ENCODE assay signal across 11 cellular contexts in the genomic region with DNA sequence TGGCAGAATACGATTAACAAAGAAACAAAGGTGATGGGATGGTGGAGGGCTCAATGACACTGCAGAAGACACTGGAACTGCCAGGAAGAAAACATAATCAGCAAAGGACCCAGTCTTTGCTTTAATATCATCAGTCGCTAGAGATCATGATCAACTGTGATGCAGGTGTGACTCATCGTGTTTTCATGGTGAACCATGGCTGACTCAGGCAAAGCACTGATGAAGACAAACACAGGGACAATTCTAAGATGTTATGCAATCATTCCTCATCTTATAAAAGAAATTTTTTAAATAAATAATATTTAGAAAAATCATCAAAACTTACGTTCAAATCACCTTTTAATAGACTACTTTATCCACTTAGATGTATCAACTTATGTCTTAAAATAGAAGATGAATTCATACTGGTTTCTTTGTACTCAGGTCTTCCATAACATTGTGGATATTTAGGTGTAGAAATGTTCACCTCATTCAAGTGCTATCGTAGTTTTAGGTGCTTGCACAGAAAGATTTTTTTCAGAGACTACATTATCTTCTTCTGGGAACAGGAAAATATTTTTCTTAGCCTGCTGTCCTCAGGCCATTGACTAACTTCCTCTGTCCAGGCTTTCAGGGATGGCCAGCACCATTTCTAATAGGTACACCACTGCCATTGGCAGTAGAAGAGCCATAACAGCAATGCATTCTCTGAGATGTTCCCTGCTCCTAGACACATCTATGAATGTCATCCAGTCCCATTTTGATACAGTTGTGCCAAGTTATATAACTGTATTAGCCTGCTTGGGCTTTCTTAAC.
DNase-seq lines count a peak whose midpoint lies in the region; ATAC-seq, FAIRE-seq and TF ChIP-seq lines count a peak whose summit lies in the region.
"Had no signal": no experiment of that assay in that cellular context is flagged by ENCODE, and none has a peak within 500 bp of the region (broad histone marks: within the 10 kb centered on the region; RNA-seq: fewer than 3 reads in every experiment).

No MANE protein-coding gene starts in this region.

- no peaks in the 10 kb centered on the region for H3K23me2 ChIP-seq in H1 (ENCODE audit: low read depth, low read length)

- intact Hi-C loops in PC-3 (cut with micrococcal nuclease) = loop anchor here (5.0 to 10.0 kb wide), 3 partner anchors 168 to 708 kb away; partner anchors contain the start of gene MEF2C

- H2AK5ac ChIP-seq in H1 (ENCODE audit: low read depth, low read length) = no peak overlapping the region

- CTCF ChIA-PET in PC-3 (lab: Charles Lee) = no interaction called here
- CTCF ChIA-PET in H1 (lab: Charles Lee; ENCODE audit: partially characterized antibody) = no interaction called here

- FAIRE-seq in H1 (lab: Jason Lieb, UNC) = no peak

- H3K23ac ChIP-seq in H1 (ENCODE audit: insufficient read length) = no peak overlapping the region

- no peak overlapping the region for H3K56ac ChIP-seq in H1 (replicated peaks; ENCODE audit: insufficient read length, low read depth, low read length)

- TF ChIP-seq EP300 in H1 (IDR thresholded peaks at IDR 0.05; ENCODE audit: borderline replicate concordance in 1 of 2, low read depth in 2 of 2, low read length in 2 of 2) = no peak

- POLR2A ChIA-PET in PC-3 (lab: Charles Lee; ENCODE audit: unreplicated experiment) (no interaction called here), H1 (lab: Charles Lee; ENCODE audit: partially characterized antibody) (no interaction called here)

- H3K4me1 ChIP-seq in PC-3 (ENCODE audit: insufficient read depth, low read length) (peaks cover 20% of the 10 kb centered on the region), H1 (replicated peaks in 1 of 4; ENCODE audit: control insufficient read depth in 3 of 4, insufficient read depth in 4 of 4, low read length in 3 of 4) (no peaks in the 10 kb centered on the region)
- H3K4me1 ChIP-seq: HAP-1 had no signal

- H3K14ac ChIP-seq in H1 (ENCODE audit: insufficient read length) = no peak overlapping the region

- no peak overlapping the region for H4K91ac ChIP-seq in H1 (replicated peaks; ENCODE audit: insufficient read length, low read length)

- no peaks in the 10 kb centered on the region for H3F3A ChIP-seq in PC-3 (ENCODE audit: low read length, unreplicated experiment)

- H2BK120ac ChIP-seq in H1 (replicated peaks; ENCODE audit: low read depth, low read length) = no peak overlapping the region

- ATAC-seq in PC-3 (peak; percentile 98), GM21619 (IDR thresholded peaks at IDR 0.05; ENCODE audit: unreplicated experiment) (no peak), GM18907 (IDR thresholded peaks at IDR 0.05; ENCODE audit: unreplicated experiment) (no peak)

- H4K5ac ChIP-seq in H1 (ENCODE audit: insufficient read length, low read depth, low read length) = no peak overlapping the region

- H2AFZ ChIP-seq in PC-3 (ENCODE audit: low read length) (no peak overlapping the region), H1 (ENCODE audit: low read length) (0 out of 2 replicates have a peak overlapping the region, but pooled peaks have one; percentile 76)

- 0 out of 2 replicates have a peak, but pooled peaks cover 3% of the 10 kb centered on the region for H3K9me2 ChIP-seq in PC-3 (replicated peaks; ENCODE audit: low read length)

- H2BK5ac ChIP-seq in H1 (ENCODE audit: low read depth, low read length) = no peak overlapping the region

- no peak overlapping the region for H3K18ac ChIP-seq in H1 (ENCODE audit: extremely low read depth, low read length)

- no peak overlapping the region for H2BK15ac ChIP-seq in H1 (ENCODE audit: low read length)

- DNase-seq in ELR (ENCODE audit: low read depth) = peak; percentile 83
- peak; percentile 96 for DNase-seq in PC-3
- DNase-seq in H1 (ENCODE audit: low read depth in 1 of 2, low spot score in 2 of 2) = no peak
- peak; percentile 94 for DNase-seq in renal cortical epithelial cell (ENCODE audit: low read depth)
- no peak for DNase-seq in GM19240 (ENCODE audit: insufficient read length, low spot score)
- no peak for DNase-seq in COR-L47 (lab: John Stamatoyannopoulos, UW)
- DNase-seq: activated CD4-positive, alpha-beta T cell treated with anti-CD3 and anti-CD28 coated beads, Interleukin-2, amount 50 U/mL, for 4 hours; ovary had no signal

- TF ChIP-seq POLR2A in H1 (IDR thresholded peaks at IDR 0.05; ENCODE audit: control extremely low read depth in 1 of 2, low read depth in 2 of 2, low read length in 2 of 2) = no peak

- no peaks in the 10 kb centered on the region for H3K9me3 ChIP-seq in PC-3 (ENCODE audit: low read length)
- H3K9me3 ChIP-seq in H1 (ENCODE audit: insufficient read depth in 2 of 2, low read depth in 1 of 2, low read length in 1 of 2) = no peaks in the 10 kb centered on the region
- H3K9me3 ChIP-seq: HAP-1, ovary had no signal

- H2BK20ac ChIP-seq in H1 (ENCODE audit: low read length) = no peak overlapping the region

- H3K27ac ChIP-seq in PC-3 (ENCODE audit: low read length) (peak overlapping the region; percentile 86), H1 (ENCODE audit: low read depth, low read length) (no peak overlapping the region)
- H3K27ac ChIP-seq: ovary had no signal

- H3K4me3 ChIP-seq in PC-3 (ENCODE audit: low read length) (peak overlapping the region; percentile 6; the same call in 1 of the 2 replicates), H1 (ENCODE audit: extremely low read depth in 1 of 4, insufficient read depth in 2 of 4, low read depth in 3 of 4, low read length in 4 of 4) (no peak overlapping the region)
- H3K4me3 ChIP-seq: HAP-1, ovary had no signal

- 93% methylated on average over 5 of the region's 5 CpGs; no CpG with 5 or more reads in 1 of the 2 experiments for WGBS in H1 (ENCODE audit: extremely low coverage in 1 of 2, insufficient coverage in 1 of 2, insufficient read length in 1 of 2, insufficient replicate concordance in 2 of 2, low coverage in 1 of 2, low lambda C conversion rate in 2 of 2, missing lambda C conversion rate in 1 of 2), 2 experiments

- H3K36me3 ChIP-seq in PC-3 (ENCODE audit: low read depth, low read length) (no peaks in the 10 kb centered on the region), H1 (ENCODE audit: control insufficient read depth in 2 of 4, insufficient read depth in 4 of 4, low read length in 3 of 4) (no peaks in the 10 kb centered on the region)
- H3K36me3 ChIP-seq: HAP-1, ovary had no signal

- H4K8ac ChIP-seq in H1 (ENCODE audit: extremely low read depth, insufficient read depth, low read length) = no peak overlapping the region

- no peaks in the 10 kb centered on the region for H3K27me3 ChIP-seq in PC-3 (ENCODE audit: low read length)
- H3K27me3 ChIP-seq in H1 (replicated peaks in 1 of 4; ENCODE audit: control insufficient read depth in 3 of 4, extremely low read depth in 1 of 4, insufficient read depth in 3 of 4, low read length in 3 of 4) = no peaks in the 10 kb centered on the region
- H3K27me3 ChIP-seq: ovary had no signal

- BruUV-seq in PC-3 (replicated peaks; lab: Mats Ljungman, UMichigan) = no TSS peak

- H3K79me2 ChIP-seq in PC-3 (ENCODE audit: low read length) (no peaks in the 10 kb centered on the region), H1 (ENCODE audit: control insufficient read depth in 1 of 2, insufficient read depth in 2 of 2, low read length in 2 of 2) (no peaks in the 10 kb centered on the region)

- no peak for TF ChIP-seq RAD21 in H1 (IDR thresholded peaks at IDR 0.05 in 1 of 2, conservative IDR thresholded peaks at IDR 0.05 in 1 of 2; ENCODE audit: low read depth in 2 of 2, low read length in 2 of 2)

- H3K4ac ChIP-seq in H1 (replicated peaks; ENCODE audit: insufficient read length, low read depth, low read length) = no peak overlapping the region

- no peak overlapping the region for H2BK12ac ChIP-seq in H1 (ENCODE audit: low read depth, low read length)

- peak overlapping the region; percentile 60 for H3K4me2 ChIP-seq in PC-3 (ENCODE audit: low read length)
- no peak overlapping the region for H3K4me2 ChIP-seq in H1 (ENCODE audit: insufficient read depth in 1 of 2, low read depth in 2 of 2, low read length in 2 of 2)

- H3K79me1 ChIP-seq in H1 (ENCODE audit: low read depth, low read length) = no peaks in the 10 kb centered on the region

- H3K9ac ChIP-seq in PC-3 (ENCODE audit: low read length) (peak overlapping the region; percentile 31; the same call in 1 of the 2 replicates), H1 (replicated peaks in 1 of 4; ENCODE audit: extremely low read depth in 1 of 4, low read depth in 3 of 4, low read length in 3 of 4) (no peak overlapping the region)

- TF ChIP-seq CTCF in PC-3 (conservative IDR thresholded peaks at IDR 0.05; ENCODE audit: low read depth, low read length) (no peak), H1 (IDR thresholded peaks at IDR 0.05; ENCODE audit: control extremely low read depth in 1 of 3, insufficient read depth in 1 of 3, low read depth in 1 of 3, low read length in 3 of 3) (no peak)

- H4K20me1 ChIP-seq in PC-3 (ENCODE audit: low read length) = no peaks in the 10 kb centered on the region
- no peaks in the 10 kb centered on the region for H4K20me1 ChIP-seq in H1 (replicated peaks in 1 of 2; ENCODE audit: control insufficient read depth in 1 of 2, insufficient read depth in 2 of 2, low read length in 2 of 2)

TF ChIP-seq in H1, 55 proteins besides CTCF, POLR2A, EP300 and RAD21 (continues in another document):
- no peak for TF ChIP-seq TAF1 (IDR thresholded peaks at IDR 0.05; ENCODE audit: low read depth, low read length)
- TF ChIP-seq SAP30 (IDR thresholded peaks at IDR 0.05; ENCODE audit: insufficient read depth, insufficient replicate concordance, low read length) = no peak
- no peak for TF ChIP-seq HDAC6 (IDR thresholded peaks at IDR 0.05; ENCODE audit: low read depth, low read length)
- TF ChIP-seq NANOG (IDR thresholded peaks at IDR 0.05; ENCODE audit: insufficient read depth, low read depth, low read length, poor library complexity, severe bottlenecking) = no peak
- TF ChIP-seq RBBP5 (IDR thresholded peaks at IDR 0.05; ENCODE audit: borderline replicate concordance, low read depth, low read length) = no peak
- TF ChIP-seq GABPA (IDR thresholded peaks at IDR 0.05; ENCODE audit: borderline replicate concordance, insufficient read depth, low read length) = no peak
- TF ChIP-seq KDM1A (IDR thresholded peaks at IDR 0.05; ENCODE audit: borderline replicate concordance, low read length) = no peak
- no peak for TF ChIP-seq FOSL1 (IDR thresholded peaks at IDR 0.05; ENCODE audit: insufficient read depth, low read depth, low read length)
- TF ChIP-seq YY1 (IDR thresholded peaks at IDR 0.05; ENCODE audit: low read depth, low read length) = no peak
- TF ChIP-seq CEBPB (IDR thresholded peaks at IDR 0.05; ENCODE audit: low read depth, low read length) = no peak
- no peak for TF ChIP-seq ASH2L (IDR thresholded peaks at IDR 0.05; ENCODE audit: low read length)
- TF ChIP-seq, protein P1, sequence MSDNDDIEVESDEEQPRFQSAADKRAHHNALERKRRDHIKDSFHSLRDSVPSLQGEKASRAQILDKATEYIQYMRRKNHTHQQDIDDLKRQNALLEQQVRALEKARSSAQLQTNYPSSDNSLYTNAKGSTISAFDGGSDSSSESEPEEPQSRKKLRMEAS (IDR thresholded peaks at IDR 0.05) = no peak
- no peak for TF ChIP-seq EZH2 (IDR thresholded peaks at IDR 0.05; ENCODE audit: low read depth, low read length, severe bottlenecking)
- no peak for TF ChIP-seq SUZ12 (IDR thresholded peaks at IDR 0.05; ENCODE audit: low read length)
- no peak for TF ChIP-seq TBP (IDR thresholded peaks at IDR 0.05; ENCODE audit: low read depth, low read length)

Comparison
In these comparisons a context has a peak if more than half of its experiments do, and no peak if none do; other contexts are left out.
1. DNase-seq: peak in ELR (single experiment), PC-3 (single experiment) and renal cortical epithelial cell (single experiment); none in H1 (0 of 2), GM19240 (single experiment) and COR-L47 (single experiment).